9 cellular contexts compared by ENCODE assay signal in genomic region chr22:50544746-50545253, GRCh38. TPM values are rescaled to one million over a fixed set of nuclear protein-coding genes. Genes with fewer than 3 reads are reported as not detected.
DNase-seq lines count a peak whose midpoint lies in the region; ATAC-seq and TF ChIP-seq lines count a peak whose summit lies in the region.
"Had no signal": no experiment of that assay in that cellular context is flagged by ENCODE, and none has a peak within 500 bp of the region (broad histone marks: within the 10 kb centered on the region; RNA-seq: fewer than 3 reads in every experiment).

No MANE protein-coding gene starts in this region.

- H3K4me2 ChIP-seq in MM.1S (ENCODE audit: low read depth, low read length) (peak overlapping the region; percentile 63), SK-N-SH (no peak overlapping the region)

- CTCF ChIA-PET in SK-N-SH (lab: Yijun Ruan, JAX): interaction anchor here (1.1 to 4.9 kb wide), 4 partner anchors 8 to 19 kb away, joined by 4 to 31 read pairs (median 6); partner anchors contain the start of genes SCO2 and SYCE3

- TF ChIP-seq EP300 in SK-N-SH (IDR thresholded peaks at IDR 0.05; ENCODE audit: borderline replicate concordance in 1 of 2, low read depth in 1 of 2, low read length in 1 of 2): no peak

- H3K79me2 ChIP-seq in MM.1S (ENCODE audit: low read length) (no peaks in the 10 kb centered on the region), SK-N-SH (ENCODE audit: insufficient read depth) (no peaks in the 10 kb centered on the region)

- H3K4me3 Mint-ChIP-seq in natural killer cell: peak overlapping the region; percentile 74

- DNase-seq in DMS79 (lab: John Stamatoyannopoulos, UW) (peak; percentile 73), MM.1S (no peak), amniotic epithelial cell (ENCODE audit: low read depth) (peak; percentile 54), natural killer cell (peak; percentile 27), SK-N-SH (no peak), iPS-NIHi11 (ENCODE audit: low spot score) (no peak), DMS153 treated with DMSO at 0.1 percent for 48 hours (lab: John Stamatoyannopoulos, UW; ENCODE audit: unreplicated experiment) (no peak)
- DNase-seq: NCI-H1417 treated with DMSO at 0.1 percent for 48 hours had no signal

- H4K20me1 ChIP-seq in MM.1S (ENCODE audit: insufficient read depth, low read length) (no peaks in the 10 kb centered on the region), SK-N-SH (ENCODE audit: insufficient read depth) (no peaks in the 10 kb centered on the region)

- no peak for TF ChIP-seq RAD21 in SK-N-SH (IDR thresholded peaks at IDR 0.05; ENCODE audit: low read length)

- peak overlapping the region; percentile 24; the same call in 1 of the 2 replicates for H3K4me3 ChIP-seq in MM.1S (ENCODE audit: low read length)
- H3K4me3 ChIP-seq in SK-N-SH (ENCODE audit: low read depth in 2 of 2, low read length in 1 of 2): no peak overlapping the region

- H3K9ac ChIP-seq in MM.1S (ENCODE audit: low read length): no peak overlapping the region
- no peak overlapping the region for H3K9ac ChIP-seq in SK-N-SH

- H3K27ac ChIP-seq in MM.1S (ENCODE audit: low read length): no peak overlapping the region
- H3K27ac ChIP-seq in SK-N-SH (ENCODE audit: low read depth in 2 of 2, low read length in 1 of 2): no peak overlapping the region

- H3K9me3 ChIP-seq in MM.1S (replicated peaks; ENCODE audit: insufficient read depth, low read length) (no peaks in the 10 kb centered on the region), SK-N-SH (no peaks in the 10 kb centered on the region)

- peak in 1 of 3 donors; percentile 54 for ATAC-seq in natural killer cell
- no peak for ATAC-seq in GM19455 (IDR thresholded peaks at IDR 0.05; ENCODE audit: unreplicated experiment)

- H3K27me3 Mint-ChIP-seq in natural killer cell (ENCODE audit: low read depth in 2 of 2): no peaks in the 10 kb centered on the region

- peak overlapping the region; percentile 82 to 86 for H3K27ac Mint-ChIP-seq in natural killer cell

- H3K9me2 ChIP-seq in MM.1S (replicated peaks; ENCODE audit: insufficient read depth, low read length) (no peaks in the 10 kb centered on the region), SK-N-SH (no peaks in the 10 kb centered on the region)

- H3K36me3 ChIP-seq in MM.1S (replicated peaks; ENCODE audit: insufficient read depth, low read length): no peaks in the 10 kb centered on the region
- no peaks in the 10 kb centered on the region for H3K36me3 ChIP-seq in SK-N-SH (replicated peaks in 1 of 2; ENCODE audit: control insufficient read depth in 1 of 2, insufficient read depth in 2 of 2, low read length in 1 of 2)

- intact Hi-C loops in natural killer cell (cut with micrococcal nuclease): loop anchor here (1.0 to 5.0 kb wide), 4 partner anchors 14 to 77 kb away; partner anchors contain the start of genes CHKB, SYCE3 and TYMP

- WGBS in SK-N-SH (ENCODE audit: low lambda C conversion rate): 83% methylated on average over 3 of the region's 5 CpGs

- H3K9me3 Mint-ChIP-seq in natural killer cell: no peaks in the 10 kb centered on the region

- peaks cover 25% of the 10 kb centered on the region for H3K27me3 ChIP-seq in MM.1S (replicated peaks; ENCODE audit: insufficient read depth, low read length)
- no peaks in the 10 kb centered on the region for H3K27me3 ChIP-seq in SK-N-SH (ENCODE audit: insufficient read depth)

- H3K4me1 ChIP-seq in MM.1S (ENCODE audit: low read length) (peaks cover 16% of the 10 kb centered on the region; the same call in 1 of the 2 replicates), SK-N-SH (ENCODE audit: control insufficient read depth in 1 of 2, insufficient read depth in 2 of 2, low read depth in 1 of 2, low read length in 1 of 2) (peaks cover 4 to 9% of the 10 kb centered on the region in 2 experiments; a peak in 2 of 4 replicates)

- peaks cover 15 to 53% of the 10 kb centered on the region in 2 donors for H3K4me1 Mint-ChIP-seq in natural killer cell

- H3F3A ChIP-seq in MM.1S (ENCODE audit: insufficient read depth, low read length): peaks cover 22% of the 10 kb centered on the region
- H3F3A ChIP-seq in SK-N-SH (replicated peaks; ENCODE audit: insufficient read depth): peaks cover 6% of the 10 kb centered on the region

- H3K36me3 Mint-ChIP-seq in natural killer cell: no peaks in the 10 kb centered on the region

- H2AFZ ChIP-seq in MM.1S (ENCODE audit: low read length) (peak overlapping the region; percentile 62), SK-N-SH (ENCODE audit: low read depth) (no peak overlapping the region)

- TF ChIP-seq CTCF in MM.1S (IDR thresholded peaks at IDR 0.05; ENCODE audit: low read length) (no peak), natural killer cell (IDR thresholded peaks at IDR 0.05) (no peak), SK-N-SH (IDR thresholded peaks at IDR 0.05) (no peak)

- POLR2A ChIA-PET in SK-N-SH (lab: Yijun Ruan, JAX): interaction anchor here (1.6 to 2.3 kb wide), 2 partner anchors 18 to 20 kb away, joined by 5 to 7 read pairs; partner anchors contain the start of genes SCO2 and SYCE3

TF ChIP-seq in SK-N-SH, 30 proteins besides CTCF, POLR2A, EP300 and RAD21:
- TF ChIP-seq, protein P1, sequence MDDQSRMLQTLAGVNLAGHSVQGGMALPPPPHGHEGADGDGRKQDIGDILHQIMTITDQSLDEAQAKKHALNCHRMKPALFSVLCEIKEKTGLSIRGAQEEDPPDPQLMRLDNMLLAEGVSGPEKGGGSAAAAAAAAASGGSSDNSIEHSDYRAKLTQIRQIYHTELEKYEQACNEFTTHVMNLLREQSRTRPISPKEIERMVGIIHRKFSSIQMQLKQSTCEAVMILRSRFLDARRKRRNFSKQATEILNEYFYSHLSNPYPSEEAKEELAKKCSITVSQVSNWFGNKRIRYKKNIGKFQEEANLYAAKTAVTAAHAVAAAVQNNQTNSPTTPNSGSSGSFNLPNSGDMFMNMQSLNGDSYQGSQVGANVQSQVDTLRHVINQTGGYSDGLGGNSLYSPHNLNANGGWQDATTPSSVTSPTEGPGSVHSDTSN (IDR thresholded peaks at IDR 0.05): no peak
- TF ChIP-seq TAF1 (IDR thresholded peaks at IDR 0.05; ENCODE audit: borderline replicate concordance, low read depth, low read length): no peak
- no peak for TF ChIP-seq GATA2 (CRISPR knock-in tag; IDR thresholded peaks at IDR 0.05)
- no peak for TF ChIP-seq TEAD4 (IDR thresholded peaks at IDR 0.05; ENCODE audit: borderline replicate concordance, insufficient read depth)
- no peak for TF ChIP-seq NRF1 (IDR thresholded peaks at IDR 0.05; ENCODE audit: low read depth, low read length)
- TF ChIP-seq NFIC (IDR thresholded peaks at IDR 0.05; ENCODE audit: borderline replicate concordance): no peak

RNA-seq across cellular contexts. Expression of gene KLHDC7B, which starts 0.9 kb away (rescaled TPM):
- total RNA-seq in natural killer cell: 1 to 10 TPM; 2.4 to 6.9 (median 5.3) TPM
- 0.03 and 0.07 TPM in 2 replicates for polyA plus RNA-seq in SK-N-SH (2012; rRNA removed)
- polyA plus RNA-seq in SK-N-SH (2012; cell fraction: cytosol; rRNA removed): 0.01 and 0.03 TPM in 2 replicates
- polyA plus RNA-seq in SK-N-SH (2012; cell fraction: nucleus; rRNA removed): 0.37 and 0.38 TPM in 2 replicates

RNA-seq across cellular contexts. Expression of gene TYMP, which starts 15.0 kb away (rescaled TPM):
- total RNA-seq in natural killer cell: 10 to 100 TPM; 17.7 to 44.6 (median 32.4) TPM
- 1.1 and 1.7 TPM in 2 replicates for polyA plus RNA-seq in SK-N-SH (2012; rRNA removed)
- polyA plus RNA-seq in SK-N-SH (2012; cell fraction: cytosol; rRNA removed): 0.45 and 0.62 TPM in 2 replicates
- 5.0 and 11.0 TPM in 2 replicates for polyA plus RNA-seq in SK-N-SH (2012; cell fraction: nucleus; rRNA removed)

RNA-seq across cellular contexts. Expression of gene SYCE3, which starts 17.9 kb away (rescaled TPM):
- not detected for total RNA-seq in natural killer cell
- 2.1 and 3.6 TPM in 2 replicates for polyA plus RNA-seq in SK-N-SH (2012; rRNA removed)
- 4.5 and 6.4 TPM in 2 replicates for polyA plus RNA-seq in SK-N-SH (2012; cell fraction: cytosol; rRNA removed)
- 0.91 and 1.9 TPM in 2 replicates for polyA plus RNA-seq in SK-N-SH (2012; cell fraction: nucleus; rRNA removed)

RNA-seq across cellular contexts. Expression of gene SCO2, which starts 19.4 kb away (rescaled TPM):
- total RNA-seq in natural killer cell: 10 to 100 TPM in 1 of 3 donors, 1 to 10 TPM in 2; 2.8 to 13.5 (median 8.4) TPM
- polyA plus RNA-seq in SK-N-SH (2012; rRNA removed): 3.2 and 4.0 TPM in 2 replicates
- 0.82 and 1.5 TPM in 2 replicates for polyA plus RNA-seq in SK-N-SH (2012; cell fraction: cytosol; rRNA removed)
- 2.6 and 2.9 TPM in 2 replicates for polyA plus RNA-seq in SK-N-SH (2012; cell fraction: nucleus; rRNA removed)

RNA-seq across cellular contexts. Expression of gene CPT1B, which starts 33.4 kb away (rescaled TPM):
- total RNA-seq in natural killer cell: 10 to 100 TPM; 53.1 to 75.7 (median 55.5) TPM
- polyA plus RNA-seq in SK-N-SH (2012; rRNA removed): 33.2 and 40.4 TPM in 2 replicates
- polyA plus RNA-seq in SK-N-SH (2012; cell fraction: cytosol; rRNA removed): 5.1 and 6.8 TPM in 2 replicates
- 298 and 342 TPM in 2 replicates for polyA plus RNA-seq in SK-N-SH (2012; cell fraction: nucleus; rRNA removed)

Comparison
In these comparisons a context has a peak if more than half of its experiments do, and no peak if none do; other contexts are left out.
1. DNase-seq: peak in DMS79 (single experiment), amniotic epithelial cell (single experiment) and natural killer cell (single experiment); none in MM.1S (single experiment), SK-N-SH (single experiment), iPS-NIHi11 (single experiment) and DMS153 treated with DMSO at 0.1 percent for 48 hours (single experiment).